In genomic region chrX:386239-386767, GRCh38 we compare ENCODE assay signal across 8 cellular contexts. TPM values are rescaled to one million over a fixed set of nuclear protein-coding genes. Genes with fewer than 3 reads are reported as not detected.
DNase-seq lines count a peak whose midpoint lies in the region; ATAC-seq and TF ChIP-seq lines count a peak whose summit lies in the region.

No MANE protein-coding gene starts in this region.

- H3K4me3 Mint-ChIP-seq in natural killer cell treated with Interleukin-12 subunit alpha and Interleukin-12 subunit beta and Interleukin-15 and Interleukin-18, amount 100 ng/mL, for 72 hours, result peak overlapping the region; percentile 42

- BruUV-seq in PC-9 (replicated peaks; lab: Mats Ljungman, UMichigan), result no TSS peak

- no peak for TF ChIP-seq CTCF in HEK293 (tag by site-specific recombination; IDR thresholded peaks at IDR 0.05)
- TF ChIP-seq CTCF in PC-9 (conservative IDR thresholded peaks at IDR 0.05), result no peak
- TF ChIP-seq CTCF in colonic mucosa (IDR thresholded peaks at IDR 0.05), result no peak

- H3K27ac ChIP-seq in HEK293 (ENCODE audit: extremely low read depth, low read depth, low read length), result peak overlapping the region; percentile 90; the same call in 1 of the 2 replicates
- H3K27ac ChIP-seq in PC-9, result 0 out of 2 replicates have a peak overlapping the region, but pooled peaks have one; percentile 89
- H3K27ac ChIP-seq in colonic mucosa, result peak overlapping the region; percentile 97
- H3K27ac ChIP-seq in aorta (ENCODE audit: low read depth in 1 of 2, low read length in 2 of 2), result no peak overlapping the region

- no peaks in the 10 kb centered on the region for H3F3A ChIP-seq in PC-9 (ENCODE audit: insufficient read depth, low read depth)

- H3K9me3 Mint-ChIP-seq in natural killer cell treated with Interleukin-12 subunit alpha and Interleukin-12 subunit beta and Interleukin-15 and Interleukin-18, amount 100 ng/mL, for 72 hours, result no peaks in the 10 kb centered on the region

- no peaks in the 10 kb centered on the region for H3K36me3 Mint-ChIP-seq in natural killer cell treated with Interleukin-12 subunit alpha and Interleukin-12 subunit beta and Interleukin-15 and Interleukin-18, amount 100 ng/mL, for 72 hours

- H4K20me1 ChIP-seq in PC-9 (ENCODE audit: insufficient read depth), result 0 out of 2 replicates have a peak, but pooled peaks cover 2% of the 10 kb centered on the region

- peak in 1 of 2 donors; percentile 50 for ATAC-seq in natural killer cell treated with Interleukin-12 subunit alpha and Interleukin-12 subunit beta and Interleukin-15 and Interleukin-18, amount 100 ng/mL, for 72 hours
- no peak for ATAC-seq in aorta (ENCODE audit: low FRiP score)

- no peaks in the 10 kb centered on the region for H3K27me3 Mint-ChIP-seq in natural killer cell treated with Interleukin-12 subunit alpha and Interleukin-12 subunit beta and Interleukin-15 and Interleukin-18, amount 100 ng/mL, for 72 hours

- no peak overlapping the region for H2AFZ ChIP-seq in PC-9

- peak overlapping the region; percentile 69 for H3K4me2 ChIP-seq in PC-9

- WGBS in aorta, 2 donors, result 1% methylated on average over 48 to 57 of the region's 57 CpGs

- H3K9me3 ChIP-seq in ES-I3 (ENCODE audit: control insufficient read depth, insufficient read depth, low read length) (no peaks in the 10 kb centered on the region), HEK293 (ENCODE audit: control insufficient read depth, insufficient read depth, low read depth, low read length) (no peaks in the 10 kb centered on the region), PC-9 (ENCODE audit: insufficient read depth, low read depth) (no peaks in the 10 kb centered on the region), colonic mucosa (no peaks in the 10 kb centered on the region), aorta (ENCODE audit: control insufficient read depth, low read length) (no peaks in the 10 kb centered on the region)

- peak overlapping the region; percentile 96 to 99 for H3K27ac Mint-ChIP-seq in natural killer cell treated with Interleukin-12 subunit alpha and Interleukin-12 subunit beta and Interleukin-15 and Interleukin-18, amount 100 ng/mL, for 72 hours

- intact Hi-C loops in PC-9 (cut with micrococcal nuclease; ENCODE audit: unreplicated experiment) (no loop called here), colonic mucosa (cut with DNase I) (no loop called here), aorta (cut with DNase I) (loop anchor here (5.0 kb wide), 1 partner anchor 69 kb away; the partner anchor contains the start of gene GTPBP6 (in 2 of the 2))

- H3K4me3 ChIP-seq in HEK293 (ENCODE audit: low read depth, low read length) (peak overlapping the region; percentile 100), PC-9 (peak overlapping the region; percentile 79; the same call in 1 of the 2 replicates), colonic mucosa (peak overlapping the region; percentile 80), aorta (ENCODE audit: low read length in 2 of 2) (peak overlapping the region; percentile 87 to 94)

- H3K27me3 ChIP-seq in PC-9 (ENCODE audit: insufficient read depth, low read depth) (no peaks in the 10 kb centered on the region), colonic mucosa (no peaks in the 10 kb centered on the region), aorta (ENCODE audit: control insufficient read depth in 1 of 2, insufficient read depth in 2 of 2, low read length in 1 of 2) (no peaks in the 10 kb centered on the region)

- H3K9me2 ChIP-seq in PC-9 (ENCODE audit: insufficient read depth), result no peaks in the 10 kb centered on the region

- H3K36me3 ChIP-seq in ES-I3 (ENCODE audit: insufficient read depth, low read length) (no peaks in the 10 kb centered on the region), HEK293 (ENCODE audit: control insufficient read depth in 2 of 2, insufficient read depth in 1 of 2, low read length in 2 of 2) (peaks cover 4 to 7% of the 10 kb centered on the region in 2 experiments; a peak in 2 of 3 replicates), PC-9 (ENCODE audit: low read depth) (no peaks in the 10 kb centered on the region), colonic mucosa (no peaks in the 10 kb centered on the region), aorta (ENCODE audit: control insufficient read depth in 1 of 2, insufficient read depth in 2 of 2, low read length in 1 of 2) (no peaks in the 10 kb centered on the region)

- POLR2A ChIA-PET in HEK293 (lab: Yijun Ruan, JAX), result no interaction called here
- POLR2A ChIA-PET in PC-9 (lab: Charles Lee; ENCODE audit: unreplicated experiment), result no interaction called here

- H3K9ac ChIP-seq in ES-I3 (ENCODE audit: low read depth, low read length) (peak overlapping the region; percentile 100), colonic mucosa (ENCODE audit: low read depth in 2 of 2, low read length in 2 of 2) (peak overlapping the region in 1 of 2 donors; percentile 96)

- DNase-seq in PC-9 (no peak), colonic mucosa (peak; percentile 25), aorta (peak in 1 of 2 donors; percentile 49), HPDE6-E6E7 (ENCODE audit: extremely low spot score) (no peak), cerebellar cortex (ENCODE audit: low spot score) (no peak)
- DNase-seq in natural killer cell treated with Interleukin-12 subunit alpha and Interleukin-12 subunit beta and Interleukin-15 and Interleukin-18, amount 100 ng/mL, for 72 hours (ENCODE audit: low spot score), result no peak

- CTCF ChIA-PET in HEK293 (lab: Yijun Ruan, JAX), result no interaction called here
- CTCF ChIA-PET in PC-9 (lab: Charles Lee), result no interaction called here

- H3K79me2 ChIP-seq in PC-9 (ENCODE audit: low read depth), result peaks cover 5% of the 10 kb centered on the region; the same call in 1 of the 2 replicates

- no peaks in the 10 kb centered on the region for H3K4me1 ChIP-seq in ES-I3 (ENCODE audit: insufficient read depth, low read length)
- no peaks in the 10 kb centered on the region for H3K4me1 ChIP-seq in HEK293 (ENCODE audit: control insufficient read depth, insufficient read depth, low read length)
- H3K4me1 ChIP-seq in PC-9 (replicated peaks; ENCODE audit: insufficient read depth), result no peaks in the 10 kb centered on the region
- no peaks in the 10 kb centered on the region for H3K4me1 ChIP-seq in colonic mucosa
- H3K4me1 ChIP-seq in aorta (ENCODE audit: control insufficient read depth in 1 of 2, insufficient read depth in 2 of 2, low read length in 2 of 2), result no peaks in the 10 kb centered on the region

- H3K4me1 Mint-ChIP-seq in natural killer cell treated with Interleukin-12 subunit alpha and Interleukin-12 subunit beta and Interleukin-15 and Interleukin-18, amount 100 ng/mL, for 72 hours (ENCODE audit: low read depth in 2 of 2), result peaks cover 10% of the 10 kb centered on the region in 2 donors

TF ChIP-seq in HEK293, 187 proteins besides CTCF, POLR2A, EP300 and RAD21:
- TF ChIP-seq ZNF639 (tag by site-specific recombination; IDR thresholded peaks at IDR 0.05) (no peak), EGR2 (tag by site-specific recombination; IDR thresholded peaks at IDR 0.05; ENCODE audit: low read depth) (peak; percentile 59), ZFHX2 (tag by site-specific recombination; conservative IDR thresholded peaks at IDR 0.05) (peak; percentile 66)

RNA-seq across cellular contexts. Expression of gene PPP2R3B, which starts 0.4 kb away (rescaled TPM):
- total RNA-seq in PC-9 (2021), result 32.5 and 39.2 TPM in 2 replicates
- 10 to 100 TPM in 1 of 2 donors, 1 to 10 TPM in 1; 8.7 to 22.9 TPM for total RNA-seq in colonic mucosa
- 10 to 100 TPM; 12.0 to 38.8 TPM for total RNA-seq in natural killer cell treated with Interleukin-12 subunit alpha and Interleukin-12 subunit beta and Interleukin-15 and Interleukin-18, amount 100 ng/mL, for 72 hours
- 10 to 100 TPM in 1 of 2 donors, 1 to 10 TPM in 1; 7.8 to 19.1 TPM for total RNA-seq in aorta
- polyA plus RNA-seq in aorta, result 10 to 100 TPM in 1 of 2 donors, 1 to 10 TPM in 1; 3.1 to 41.8 TPM

Comparison
In these comparisons a context has a peak if more than half of its experiments do, and no peak if none do; other contexts are left out.
1. H3K27ac ChIP-seq: peak in HEK293 (single experiment), PC-9 (single experiment) and colonic mucosa (single experiment); none in aorta (0 of 2).
2. intact Hi-C loops: an anchor here in aorta (5.0 kb wide); none called in PC-9 and colonic mucosa.
3. Peak in every context shown above with its lines, with median percentiles within 50 percentile points of each other: H3K4me3 ChIP-seq.